Comparison of ENCODE assay signal across 1 cellular context in genomic region chr13:66501187-66501586, GRCh38.
TF ChIP-seq lines count a peak whose summit lies in the region.

No MANE protein-coding gene starts in this region.

TF ChIP-seq in SK-N-SH treated with all-trans-retinoic acid at 6 μM for 48 hours, 23 proteins besides CTCF, POLR2A, EP300 and RAD21 (continued from another document):
- no peak for TF ChIP-seq TSHZ2 (CRISPR knock-in tag; IDR thresholded peaks at IDR 0.05)
- no peak for TF ChIP-seq PPARA (CRISPR knock-in tag; IDR thresholded peaks at IDR 0.05; ENCODE audit: borderline replicate concordance)
- peak; percentile 81 for TF ChIP-seq ISL1 (CRISPR knock-in tag; IDR thresholded peaks at IDR 0.05)
- no peak for TF ChIP-seq CSDC2 (CRISPR knock-in tag; IDR thresholded peaks at IDR 0.05)
- TF ChIP-seq TOX (CRISPR knock-in tag; IDR thresholded peaks at IDR 0.05; ENCODE audit: borderline replicate concordance): peak; percentile 61; the same call in 1 of the 2 replicates
- TF ChIP-seq ZNF70 (CRISPR knock-in tag; IDR thresholded peaks at IDR 0.05): no peak
- no peak for TF ChIP-seq OSR1 (CRISPR knock-in tag; IDR thresholded peaks at IDR 0.05)
- no peak for TF ChIP-seq BACH2 (CRISPR knock-in tag; IDR thresholded peaks at IDR 0.05; ENCODE audit: borderline replicate concordance)
- no peak for TF ChIP-seq ARNTL (CRISPR knock-in tag; IDR thresholded peaks at IDR 0.05; ENCODE audit: borderline replicate concordance, low read depth)
- TF ChIP-seq RARB (CRISPR knock-in tag; IDR thresholded peaks at IDR 0.05): no peak
